In the genomic region with DNA sequence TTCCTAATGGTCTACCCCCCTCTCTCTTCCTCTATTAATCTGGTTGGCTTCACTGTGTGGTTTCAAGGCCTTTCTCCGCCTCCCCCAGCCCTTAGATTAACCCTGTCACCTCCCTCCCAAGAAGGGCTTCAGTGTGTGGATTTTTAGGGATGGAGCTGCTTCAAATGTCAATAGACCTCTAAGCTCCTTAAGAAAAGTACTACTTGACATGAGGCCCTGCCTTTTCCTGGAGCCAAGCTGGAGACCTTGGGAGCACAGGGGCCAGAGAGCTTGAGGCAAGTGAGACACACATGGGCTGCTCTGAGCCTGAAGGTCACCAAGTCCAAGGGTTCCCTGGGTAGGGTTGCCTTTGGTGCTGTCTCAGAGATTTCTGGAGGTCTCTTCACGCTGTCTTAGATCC, we compare ENCODE assay signal across 26 cellular contexts. TPM values are rescaled to one million over a fixed set of nuclear protein-coding genes. Genes with fewer than 3 reads are reported as not detected.
"Had no signal": no experiment of that assay in that cellular context is flagged by ENCODE, and none has a peak within 500 bp of the region (broad histone marks: within the 10 kb centered on the region; RNA-seq: fewer than 3 reads in every experiment).

No MANE protein-coding gene starts in this region.

- H3K4me3 ChIP-seq: cardiac muscle cell, Peyer's patch, SJCRH30 had no signal

- H3K27me3 Mint-ChIP-seq: activated CD8-positive, alpha-beta memory T cell treated with anti-CD3 and anti-CD28 coated beads, Interleukin-2, amount 10 ng/mL, durations not matched to agents 7 days and 5 days; activated naive CD8-positive, alpha-beta T cell treated with anti-CD3 and anti-CD28 coated beads for 36 hours; activated T-cell treated with anti-CD3 and anti-CD28 coated beads, Interleukin-2, amount 50 U/mL, for 24 hours had no signal

- H3K9me3 Mint-ChIP-seq: activated B cell treated with CpG ODN at 0.5 μM for 24 hours; activated CD4-positive, alpha-beta T cell treated with anti-CD3 and anti-CD28 coated beads, Interleukin-2, amount 10 ng/mL, durations not matched to agents 24 days and 14 days; activated naive CD4-positive, alpha-beta T cell treated with anti-CD3 and anti-CD28 coated beads for 36 hours; activated naive CD8-positive, alpha-beta T cell treated with anti-CD3 and anti-CD28 coated beads for 36 hours; activated T-cell treated with anti-CD3 and anti-CD28 coated beads, Interleukin-2, amount 50 U/mL, for 24 hours; activated T-helper 1 cell treated with anti-CD3 and anti-CD28 coated beads, Interleukin-12 subunit alpha, Interleukin-12 subunit beta, Interleukin-2, Interleukin-4 antibody, amounts not matched to agents 30 ng/mL and 10 ng/mL and 1 ng/mL, durations not matched to agents 14 hours and 24 hours and 36 hours had no signal

- H3K36me3 ChIP-seq: brain microvascular endothelial cell, cardiac muscle cell, Peyer's patch, SJCRH30 had no signal

- DNase-seq: activated B cell treated with CpG ODN at 0.5 μM for 24 hours; activated CD4-positive, alpha-beta T cell treated with anti-CD3 and anti-CD28 coated beads for 1 hour; activated CD4-positive, alpha-beta T cell treated with anti-CD3 and anti-CD28 coated beads, Interleukin-2, amount 10 ng/mL, durations not matched to agents 24 days and 14 days; activated CD4-positive, alpha-beta T cell treated with anti-CD3 and anti-CD28 coated beads, Interleukin-2, amount 50 U/mL, for 48 hours; activated CD8-positive, alpha-beta memory T cell treated with anti-CD3 and anti-CD28 coated beads, Interleukin-2, amount 10 ng/mL, durations not matched to agents 7 days and 5 days; activated effector memory CD4-positive, alpha-beta T cell treated with anti-CD3 and anti-CD28 coated beads, Interleukin-2, amount 50 U/mL, for 16 hours; activated naive CD4-positive, alpha-beta T cell treated with anti-CD3 and anti-CD28 coated beads for 36 hours; activated naive CD8-positive, alpha-beta T cell treated with anti-CD3 and anti-CD28 coated beads for 36 hours; activated T-cell treated with anti-CD3 and anti-CD28 coated beads, Interleukin-2, amount 50 U/mL, for 24 hours; brain microvascular endothelial cell; MM.1S; NCI-H1105; NCI-H1436; NCI-H1694 treated with DMSO at 0.1 percent for 48 hours; NCI-H2029 treated with DMSO at 0.1 percent for 48 hours; NCI-H345; NCI-H510A; NCI-H526 treated with DMSO at 0.1 percent for 48 hours; Peyer's patch; Right ventricle myocardium superior; SJCRH30; SK-N-SH had no signal

- H3K27ac Mint-ChIP-seq: activated B cell treated with CpG ODN at 0.5 μM for 24 hours; activated CD4-positive, alpha-beta T cell treated with anti-CD3 and anti-CD28 coated beads, Interleukin-2, amount 10 ng/mL, durations not matched to agents 24 days and 14 days; activated CD8-positive, alpha-beta memory T cell treated with anti-CD3 and anti-CD28 coated beads, Interleukin-2, amount 10 ng/mL, durations not matched to agents 7 days and 5 days; activated naive CD4-positive, alpha-beta T cell treated with anti-CD3 and anti-CD28 coated beads for 36 hours; activated naive CD8-positive, alpha-beta T cell treated with anti-CD3 and anti-CD28 coated beads for 36 hours; activated T-cell treated with anti-CD3 and anti-CD28 coated beads, Interleukin-2, amount 50 U/mL, for 24 hours; activated T-helper 1 cell treated with anti-CD3 and anti-CD28 coated beads, Interleukin-12 subunit alpha, Interleukin-12 subunit beta, Interleukin-2, Interleukin-4 antibody, amounts not matched to agents 30 ng/mL and 10 ng/mL and 1 ng/mL, durations not matched to agents 14 hours and 24 hours and 36 hours had no signal

- H3K27me3 ChIP-seq: Peyer's patch, SJCRH30 had no signal

- H3K27ac ChIP-seq: brain microvascular endothelial cell, cardiac muscle cell, Peyer's patch, RWPE1, SJCRH30 had no signal

- H3K4me1 ChIP-seq: Peyer's patch had no signal

- ATAC-seq: activated CD8-positive, alpha-beta memory T cell treated with anti-CD3 and anti-CD28 coated beads, Interleukin-2, amount 10 ng/mL, durations not matched to agents 7 days and 5 days had no signal

- H3K9me3 ChIP-seq: Peyer's patch, SJCRH30, SK-N-SH had no signal

- H3K4me3 Mint-ChIP-seq: activated B cell treated with CpG ODN at 0.5 μM for 24 hours; activated CD4-positive, alpha-beta T cell treated with anti-CD3 and anti-CD28 coated beads, Interleukin-2, amount 10 ng/mL, durations not matched to agents 24 days and 14 days; activated CD8-positive, alpha-beta memory T cell treated with anti-CD3 and anti-CD28 coated beads, Interleukin-2, amount 10 ng/mL, durations not matched to agents 7 days and 5 days; activated naive CD4-positive, alpha-beta T cell treated with anti-CD3 and anti-CD28 coated beads for 36 hours; activated naive CD8-positive, alpha-beta T cell treated with anti-CD3 and anti-CD28 coated beads for 36 hours; activated T-cell treated with anti-CD3 and anti-CD28 coated beads, Interleukin-2, amount 50 U/mL, for 24 hours; activated T-helper 1 cell treated with anti-CD3 and anti-CD28 coated beads, Interleukin-12 subunit alpha, Interleukin-12 subunit beta, Interleukin-2, Interleukin-4 antibody, amounts not matched to agents 30 ng/mL and 10 ng/mL and 1 ng/mL, durations not matched to agents 14 hours and 24 hours and 36 hours had no signal

RNA-seq across cellular contexts. Expression of a gene that starts 20.0 kb away (rescaled TPM):
- total RNA-seq: cardiac muscle cell, cerebellum had no signal
- polyA plus RNA-seq: cardiac muscle cell had no signal
